21 cellular contexts compared by ENCODE assay signal in the genomic region with DNA sequence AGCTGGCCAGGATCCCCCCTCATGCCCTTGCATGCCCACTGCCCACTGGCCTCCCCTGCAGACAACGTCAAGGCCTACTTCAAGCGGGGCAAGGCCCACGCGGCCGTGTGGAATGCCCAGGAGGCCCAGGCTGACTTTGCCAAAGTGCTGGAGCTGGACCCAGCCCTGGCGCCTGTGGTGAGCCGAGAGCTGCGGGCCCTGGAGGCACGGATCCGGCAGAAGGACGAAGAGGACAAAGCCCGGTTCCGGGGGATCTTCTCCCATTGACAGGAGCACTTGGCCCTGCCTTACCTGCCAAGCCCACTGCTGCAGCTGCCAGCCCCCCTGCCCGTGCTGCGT. TPM values are rescaled to one million over a fixed set of nuclear protein-coding genes. Genes with fewer than 3 reads are reported as not detected.
DNase-seq lines count a peak whose midpoint lies in the region; ATAC-seq and TF ChIP-seq lines count a peak whose summit lies in the region.
"Had no signal": no experiment of that assay in that cellular context is flagged by ENCODE, and none has a peak within 500 bp of the region (broad histone marks: within the 10 kb centered on the region; RNA-seq: fewer than 3 reads in every experiment).

No MANE protein-coding gene starts in this region.

- H3K4me3 ChIP-seq in PC-9 (no peak overlapping the region), esophagus muscularis mucosa (no peak overlapping the region)
- H3K4me3 ChIP-seq: GM23248, lung, upper lobe of left lung had no signal

- intact Hi-C loops in PC-9 (cut with micrococcal nuclease; ENCODE audit: unreplicated experiment) (no loop called here), esophagus muscularis mucosa (cut with DNase I) (no loop called here)

- H3K9me3 Mint-ChIP-seq in stimulated activated naive CD8-positive, alpha-beta T cell treated with anti-CD3 and anti-CD28 coated beads, Interleukin-15, Interleukin-2, amounts not matched to agents 100 ng/mL and 50 ng/mL, for 24 hours: no peaks in the 10 kb centered on the region
- no peaks in the 10 kb centered on the region for H3K9me3 Mint-ChIP-seq in stimulated activated naive CD8-positive, alpha-beta T cell treated with anti-CD3 and anti-CD28 coated beads, Interleukin-15, amount 100 ng/mL, for 72 hours
- no peaks in the 10 kb centered on the region for H3K9me3 Mint-ChIP-seq in HFFc6

- no peaks in the 10 kb centered on the region for H3K9me3 ChIP-seq in PC-9 (ENCODE audit: insufficient read depth, low read depth)
- H3K9me3 ChIP-seq in esophagus muscularis mucosa: no peaks in the 10 kb centered on the region
- H3K9me3 ChIP-seq: SK-N-SH, upper lobe of left lung had no signal

- H3K4me3 Mint-ChIP-seq in stimulated activated naive CD8-positive, alpha-beta T cell treated with anti-CD3 and anti-CD28 coated beads, Interleukin-15, Interleukin-2, amounts not matched to agents 100 ng/mL and 50 ng/mL, for 24 hours: no peak overlapping the region
- no peak overlapping the region for H3K4me3 Mint-ChIP-seq in stimulated activated naive CD8-positive, alpha-beta T cell treated with anti-CD3 and anti-CD28 coated beads, Interleukin-15, amount 100 ng/mL, for 72 hours
- no peak overlapping the region for H3K4me3 Mint-ChIP-seq in HFFc6
- H3K4me3 Mint-ChIP-seq: B cell had no signal

- no peak for ATAC-seq in stimulated activated naive CD8-positive, alpha-beta T cell treated with anti-CD3 and anti-CD28 coated beads, Interleukin-15, amount 100 ng/mL, for 72 hours
- no peak for ATAC-seq in HG03439 (IDR thresholded peaks at IDR 0.05; ENCODE audit: unreplicated experiment)
- ATAC-seq: foreskin keratinocyte had no signal

- CTCF ChIA-PET in PC-9 (lab: Charles Lee): no interaction called here

- H4K20me1 ChIP-seq in PC-9 (ENCODE audit: insufficient read depth): 0 out of 2 replicates have a peak, but pooled peaks cover 5% of the 10 kb centered on the region

- H3K27ac Mint-ChIP-seq in stimulated activated naive CD8-positive, alpha-beta T cell treated with anti-CD3 and anti-CD28 coated beads, Interleukin-15, Interleukin-2, amounts not matched to agents 100 ng/mL and 50 ng/mL, for 24 hours: peak overlapping the region; percentile 52
- peak overlapping the region in 1 of 2 donors; percentile 12 for H3K27ac Mint-ChIP-seq in stimulated activated naive CD8-positive, alpha-beta T cell treated with anti-CD3 and anti-CD28 coated beads, Interleukin-15, amount 100 ng/mL, for 72 hours
- no peak overlapping the region for H3K27ac Mint-ChIP-seq in HFFc6

- H3K4me2 ChIP-seq in PC-9: no peak overlapping the region
- H3K4me2 ChIP-seq: SK-N-SH had no signal

- no peaks in the 10 kb centered on the region for H3K27me3 Mint-ChIP-seq in stimulated activated naive CD8-positive, alpha-beta T cell treated with anti-CD3 and anti-CD28 coated beads, Interleukin-15, Interleukin-2, amounts not matched to agents 100 ng/mL and 50 ng/mL, for 24 hours
- H3K27me3 Mint-ChIP-seq in stimulated activated naive CD8-positive, alpha-beta T cell treated with anti-CD3 and anti-CD28 coated beads, Interleukin-15, amount 100 ng/mL, for 72 hours: no peaks in the 10 kb centered on the region
- peaks cover 5% of the 10 kb centered on the region; the same call in 1 of the 2 replicates for H3K27me3 Mint-ChIP-seq in HFFc6 (ENCODE audit: insufficient read depth)
- H3K27me3 Mint-ChIP-seq: B cell had no signal

- DNase-seq in stimulated activated naive CD8-positive, alpha-beta T cell treated with anti-CD3 and anti-CD28 coated beads, Interleukin-15, amount 100 ng/mL, for 72 hours: no peak
- DNase-seq in PC-9 (no peak), esophagus muscularis mucosa (ENCODE audit: extremely low spot score) (no peak), HFFc6 (no peak), NCI-H774 (lab: John Stamatoyannopoulos, UW) (no peak)
- DNase-seq: activated CD4-positive, alpha-beta T cell treated with anti-CD3 and anti-CD28 coated beads for 4 hours; activated T-cell treated with anti-CD3 and anti-CD28 coated beads for 4 hours; dermis blood vessel endothelial cell; foreskin keratinocyte; GM23248; hypothalamus; NCI-H1417 treated with DMSO at 0.1 percent for 48 hours; NCI-H2171 treated with DMSO at 0.1 percent for 48 hours; SK-N-SH; T1000 had no signal

- H3K4me1 ChIP-seq in PC-9 (replicated peaks; ENCODE audit: insufficient read depth): no peaks in the 10 kb centered on the region
- H3K4me1 ChIP-seq in esophagus muscularis mucosa: peaks cover 3 to 23% (median 17%) of the 10 kb centered on the region in 4 donors
- H3K4me1 ChIP-seq: foreskin keratinocyte had no signal

- peaks cover 31% of the 10 kb centered on the region for H3K36me3 Mint-ChIP-seq in stimulated activated naive CD8-positive, alpha-beta T cell treated with anti-CD3 and anti-CD28 coated beads, Interleukin-15, Interleukin-2, amounts not matched to agents 100 ng/mL and 50 ng/mL, for 24 hours (ENCODE audit: low read depth)
- peaks cover 12% of the 10 kb centered on the region for H3K36me3 Mint-ChIP-seq in HFFc6 (ENCODE audit: low read depth)

- H3K27ac ChIP-seq in PC-9 (no peak overlapping the region), esophagus muscularis mucosa (replicated peaks in 1 of 4) (peak overlapping the region in 3 of 4 donors; percentile 13 to 49 (median 39))
- H3K27ac ChIP-seq: epithelial cell of prostate, foreskin keratinocyte, GM23248, upper lobe of left lung had no signal

- H3K4me1 Mint-ChIP-seq in stimulated activated naive CD8-positive, alpha-beta T cell treated with anti-CD3 and anti-CD28 coated beads, Interleukin-15, Interleukin-2, amounts not matched to agents 100 ng/mL and 50 ng/mL, for 24 hours (ENCODE audit: low read depth): peaks cover 39% of the 10 kb centered on the region
- peaks cover 61% of the 10 kb centered on the region for H3K4me1 Mint-ChIP-seq in stimulated activated naive CD8-positive, alpha-beta T cell treated with anti-CD3 and anti-CD28 coated beads, Interleukin-15, amount 100 ng/mL, for 72 hours
- H3K4me1 Mint-ChIP-seq in HFFc6 (ENCODE audit: low read depth): peaks cover 7% of the 10 kb centered on the region

- H3K36me3 ChIP-seq in PC-9 (ENCODE audit: low read depth) (no peaks in the 10 kb centered on the region), esophagus muscularis mucosa (peaks cover 22 to 92% (median 83%) of the 10 kb centered on the region in 4 donors)

- POLR2A ChIA-PET in PC-9 (lab: Charles Lee; ENCODE audit: unreplicated experiment): interaction anchor here (0.5 kb wide), 1 partner anchor 311 kb away, joined by 9 read pairs; no protein-coding TSS in a partner anchor

- BruUV-seq in PC-9 (replicated peaks; lab: Mats Ljungman, UMichigan): TSS peak; percentile 30

- no peaks in the 10 kb centered on the region for H3K27me3 ChIP-seq in PC-9 (ENCODE audit: insufficient read depth, low read depth)
- no peaks in the 10 kb centered on the region for H3K27me3 ChIP-seq in esophagus muscularis mucosa
- H3K27me3 ChIP-seq: foreskin keratinocyte, upper lobe of left lung had no signal

- no peak for TF ChIP-seq POLR2A in esophagus muscularis mucosa (IDR thresholded peaks at IDR 0.05; ENCODE audit: low read depth)

- no peak overlapping the region for H2AFZ ChIP-seq in PC-9
- H2AFZ ChIP-seq: GM23248 had no signal

- TF ChIP-seq EP300 in esophagus muscularis mucosa (IDR thresholded peaks at IDR 0.05): no peak

- 73% methylated on average over 13 of the region's 15 CpGs for WGBS in esophagus muscularis mucosa

- peaks cover 23% of the 10 kb centered on the region; the same call in 1 of the 2 replicates for H3F3A ChIP-seq in PC-9 (ENCODE audit: insufficient read depth, low read depth)

- H3K79me2 ChIP-seq in PC-9 (ENCODE audit: low read depth): no peaks in the 10 kb centered on the region

- no peaks in the 10 kb centered on the region for H3K9me2 ChIP-seq in PC-9 (ENCODE audit: insufficient read depth)
- H3K9me2 ChIP-seq: SK-N-SH had no signal

- TF ChIP-seq CTCF in PC-9 (conservative IDR thresholded peaks at IDR 0.05): no peak
- TF ChIP-seq CTCF in esophagus muscularis mucosa (IDR thresholded peaks at IDR 0.05): no peak
- TF ChIP-seq CTCF in HFFc6 (IDR thresholded peaks at IDR 0.05): no peak

RNA-seq across cellular contexts. Expression of gene AIP, which starts 7.9 kb away (rescaled TPM):
- total RNA-seq in PC-9 (2021) (95.3 and 125 TPM in 2 replicates), esophagus muscularis mucosa (100 to 1,000 TPM in 3 of 4 donors, 10 to 100 TPM in 1; 68.1 to 121 (median 108) TPM)
- total RNA-seq in HFFc6 (2021; fragmentation: NEBNext Ultra II Directional; extraction: Animal tissue kit (Norgen Biotek cat#: 25700)): 10 to 100 TPM; 53.0 to 59.4 (median 55.1) TPM

RNA-seq across cellular contexts. Expression of gene PITPNM1, which starts 14.5 kb away (rescaled TPM):
- 84.0 and 116 TPM in 2 replicates for total RNA-seq in PC-9 (2021)
- 10 to 100 TPM; 11.6 to 23.6 (median 15.3) TPM for total RNA-seq in esophagus muscularis mucosa
- total RNA-seq in HFFc6 (2021; fragmentation: NEBNext Ultra II Directional; extraction: Animal tissue kit (Norgen Biotek cat#: 25700)): 10 to 100 TPM; 19.6 to 30.3 (median 23.5) TPM

RNA-seq across cellular contexts. Expression of gene CDK2AP2, which starts 17.3 kb away (rescaled TPM):
- total RNA-seq in PC-9 (2021) (80.0 and 89.3 TPM in 2 replicates), esophagus muscularis mucosa (100 to 1,000 TPM in 1 of 4 donors, 10 to 100 TPM in 3; 61.0 to 111 (median 67.8) TPM)
- total RNA-seq in HFFc6 (2021; fragmentation: NEBNext Ultra II Directional; extraction: Animal tissue kit (Norgen Biotek cat#: 25700)): 10 to 100 TPM; 29.3 to 36.0 (median 31.5) TPM

RNA-seq across cellular contexts. Expression of gene TMEM134, which starts 21.6 kb away (rescaled TPM):
- total RNA-seq in PC-9 (2021): 85.7 and 125 TPM in 2 replicates
- 10 to 100 TPM; 36.1 to 48.7 (median 46.2) TPM for total RNA-seq in esophagus muscularis mucosa
- 10 to 100 TPM; 28.5 to 43.7 (median 32.2) TPM for total RNA-seq in HFFc6 (2021; fragmentation: NEBNext Ultra II Directional; extraction: Animal tissue kit (Norgen Biotek cat#: 25700))

RNA-seq across cellular contexts. Expression of gene CABP2, which starts 32.5 kb away (rescaled TPM):
- total RNA-seq in PC-9 (2021) (not detected in 2 replicates), esophagus muscularis mucosa (not detected)
- total RNA-seq in HFFc6 (2021; fragmentation: NEBNext Ultra II Directional; extraction: Animal tissue kit (Norgen Biotek cat#: 25700)): not detected
- total RNA-seq: B cell, dermis blood vessel endothelial cell, foreskin keratinocyte, GM23248, lung, upper lobe of left lung had no signal
